17 cellular contexts compared by ENCODE assay signal in the genomic region with DNA sequence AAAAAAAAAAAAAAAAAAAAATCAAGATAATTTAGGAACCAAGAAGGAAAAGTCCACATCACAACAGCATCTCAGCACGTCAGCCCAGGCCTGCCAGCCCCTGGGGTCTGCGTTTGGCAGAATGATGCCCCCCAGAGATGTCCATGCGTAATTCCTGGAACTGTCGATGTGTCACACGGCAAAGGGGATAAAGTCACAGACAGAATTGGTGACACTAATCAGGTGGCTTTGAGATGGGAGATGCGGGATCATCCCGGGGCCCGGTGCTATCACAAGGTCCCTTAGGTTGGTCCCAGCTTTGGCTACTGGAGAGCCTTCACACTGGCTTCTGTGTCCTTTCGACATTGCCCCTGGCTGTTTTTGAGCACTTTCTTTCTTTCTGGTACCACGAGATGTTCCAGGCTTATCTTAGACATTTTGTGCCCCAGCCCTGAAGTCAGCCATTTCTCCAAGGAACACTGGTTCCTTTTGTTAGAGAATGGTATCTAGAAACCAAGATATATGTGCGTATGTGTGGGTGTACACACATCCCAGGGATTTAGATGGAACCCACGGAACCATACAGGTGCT. TPM values are rescaled to one million over a fixed set of nuclear protein-coding genes. Genes with fewer than 3 reads are reported as not detected.
DNase-seq lines count a peak whose midpoint lies in the region; ATAC-seq and TF ChIP-seq lines count a peak whose summit lies in the region.
"Had no signal": no experiment of that assay in that cellular context is flagged by ENCODE, and none has a peak within 500 bp of the region (broad histone marks: within the 10 kb centered on the region; RNA-seq: fewer than 3 reads in every experiment).

No MANE protein-coding gene starts in this region.

- no peak for ATAC-seq in WTC11
- ATAC-seq: CD8-positive, alpha-beta T cell had no signal

- H3K27me3 ChIP-seq in tibial artery, result no peaks in the 10 kb centered on the region
- H3K27me3 ChIP-seq: BLaER1 treated with 17β-estradiol and CSF1 and Interleukin-3, amounts not matched to agents 10 nM and 100 nM had no signal

- POLR2A ChIA-PET in WTC11 (lab: Charles Lee), result no interaction called here

- H3K4me3 Mint-ChIP-seq in WTC11 (no peak overlapping the region), osteocyte (ENCODE audit: unreplicated experiment) (no peak overlapping the region)
- H3K4me3 Mint-ChIP-seq in T-helper 2 cell treated with Interferon-gamma antibody and Interleukin-4, amounts not matched to agents 5 μg/mL and 100 μg/mL, for 36 hours, result no peak overlapping the region
- H3K4me3 Mint-ChIP-seq: CD8-positive, alpha-beta T cell had no signal

- CTCF ChIA-PET in WTC11 (lab: Charles Lee), result no interaction called here

- H3K36me3 ChIP-seq in tibial artery, result peaks cover 11 to 28% (median 12%) of the 10 kb centered on the region in 3 donors
- H3K36me3 ChIP-seq: BLaER1 treated with 17β-estradiol and CSF1 and Interleukin-3, amounts not matched to agents 10 nM and 100 nM had no signal

- H3K4me1 Mint-ChIP-seq in WTC11, result peaks cover 7% of the 10 kb centered on the region
- H3K4me1 Mint-ChIP-seq in osteocyte (ENCODE audit: unreplicated experiment), result peaks cover 44% of the 10 kb centered on the region
- peaks cover 1% of the 10 kb centered on the region for H3K4me1 Mint-ChIP-seq in T-helper 2 cell treated with Interferon-gamma antibody and Interleukin-4, amounts not matched to agents 5 μg/mL and 100 μg/mL, for 36 hours (ENCODE audit: low read depth)

- intact Hi-C loops in tibial artery (cut with DNase I; ENCODE audit: low total_unique reads), result no loop called here

- TF ChIP-seq CTCF in WTC11 (IDR thresholded peaks at IDR 0.05) (no peak), osteocyte (IDR thresholded peaks at IDR 0.05) (no peak), tibial artery (IDR thresholded peaks at IDR 0.05) (no peak)

- no peak overlapping the region for H3K4me3 ChIP-seq in tibial artery
- H3K4me3 ChIP-seq: BLaER1 treated with 17β-estradiol and CSF1 and Interleukin-3, amounts not matched to agents 10 nM and 100 nM had no signal

- H3K9me3 Mint-ChIP-seq in WTC11, result peaks cover 3% of the 10 kb centered on the region; the same call in 1 of the 2 replicates
- no peaks in the 10 kb centered on the region for H3K9me3 Mint-ChIP-seq in osteocyte (ENCODE audit: unreplicated experiment)
- H3K9me3 Mint-ChIP-seq in T-helper 2 cell treated with Interferon-gamma antibody and Interleukin-4, amounts not matched to agents 5 μg/mL and 100 μg/mL, for 36 hours, result no peaks in the 10 kb centered on the region
- H3K9me3 Mint-ChIP-seq: CD8-positive, alpha-beta T cell had no signal

- H3K27ac Mint-ChIP-seq in WTC11 (no peak overlapping the region), osteocyte (ENCODE audit: unreplicated experiment) (peak overlapping the region; percentile 3)
- no peak overlapping the region for H3K27ac Mint-ChIP-seq in T-helper 2 cell treated with Interferon-gamma antibody and Interleukin-4, amounts not matched to agents 5 μg/mL and 100 μg/mL, for 36 hours
- H3K27ac Mint-ChIP-seq: CD8-positive, alpha-beta T cell had no signal

- H3K27me3 Mint-ChIP-seq in WTC11 (ENCODE audit: low read depth) (no peaks in the 10 kb centered on the region), osteocyte (ENCODE audit: unreplicated experiment) (no peaks in the 10 kb centered on the region)
- H3K27me3 Mint-ChIP-seq in T-helper 2 cell treated with Interferon-gamma antibody and Interleukin-4, amounts not matched to agents 5 μg/mL and 100 μg/mL, for 36 hours (ENCODE audit: low read depth), result no peaks in the 10 kb centered on the region

- H3K36me3 Mint-ChIP-seq in WTC11, result no peaks in the 10 kb centered on the region
- H3K36me3 Mint-ChIP-seq in osteocyte (ENCODE audit: unreplicated experiment), result peaks cover 22% of the 10 kb centered on the region
- H3K36me3 Mint-ChIP-seq in T-helper 2 cell treated with Interferon-gamma antibody and Interleukin-4, amounts not matched to agents 5 μg/mL and 100 μg/mL, for 36 hours (ENCODE audit: low read depth), result no peaks in the 10 kb centered on the region
- H3K36me3 Mint-ChIP-seq: CD8-positive, alpha-beta T cell had no signal

- H3K4me1 ChIP-seq in tibial artery, result peaks cover 0 to 48% (median 33%) of the 10 kb centered on the region in 4 donors
- H3K4me1 ChIP-seq: BLaER1 treated with 17β-estradiol and CSF1 and Interleukin-3, amounts not matched to agents 10 nM and 100 nM had no signal

- no peaks in the 10 kb centered on the region for H3K9me3 ChIP-seq in tibial artery
- H3K9me3 ChIP-seq: BLaER1 treated with 17β-estradiol and CSF1 and Interleukin-3, amounts not matched to agents 10 nM and 100 nM had no signal

- DNase-seq in WTC11 (ENCODE audit: low spot score) (peak; percentile 2), epidermal melanocyte (ENCODE audit: insufficient read length, low spot score) (peak; percentile 49), osteocyte (ENCODE audit: extremely low spot score, unreplicated experiment) (no peak), tibial artery (peak in 1 of 2 donors; percentile 11), NCI-H345 treated with DMSO at 0.1 percent for 48 hours (lab: John Stamatoyannopoulos, UW; ENCODE audit: unreplicated experiment) (no peak), NCI-H1417 (lab: John Stamatoyannopoulos, UW) (no peak)
- DNase-seq in T-helper 2 cell treated with Interferon-gamma antibody and Interleukin-4, amounts not matched to agents 5 μg/mL and 100 μg/mL, for 36 hours (ENCODE audit: low spot score), result no peak
- DNase-seq: CD8-positive, alpha-beta T cell; DMS79; MM.1S; NCI-H1092; NCI-H2081; NCI-H2171 treated with DMSO at 0.1 percent for 48 hours; NK-92 treated with Interleukin-12 subunit alpha and Interleukin-12 subunit beta, amount 100 ng/mL, for 24 hours; SHP77 had no signal

- H3K27ac ChIP-seq in tibial artery, result peak overlapping the region; percentile 8 to 22
- H3K27ac ChIP-seq: BLaER1 treated with 17β-estradiol and CSF1 and Interleukin-3, amounts not matched to agents 10 nM and 100 nM had no signal

TF ChIP-seq in WTC11, 78 proteins besides CTCF, POLR2A, EP300 and RAD21 (continues in another document):
- TF ChIP-seq, protein P1, sequence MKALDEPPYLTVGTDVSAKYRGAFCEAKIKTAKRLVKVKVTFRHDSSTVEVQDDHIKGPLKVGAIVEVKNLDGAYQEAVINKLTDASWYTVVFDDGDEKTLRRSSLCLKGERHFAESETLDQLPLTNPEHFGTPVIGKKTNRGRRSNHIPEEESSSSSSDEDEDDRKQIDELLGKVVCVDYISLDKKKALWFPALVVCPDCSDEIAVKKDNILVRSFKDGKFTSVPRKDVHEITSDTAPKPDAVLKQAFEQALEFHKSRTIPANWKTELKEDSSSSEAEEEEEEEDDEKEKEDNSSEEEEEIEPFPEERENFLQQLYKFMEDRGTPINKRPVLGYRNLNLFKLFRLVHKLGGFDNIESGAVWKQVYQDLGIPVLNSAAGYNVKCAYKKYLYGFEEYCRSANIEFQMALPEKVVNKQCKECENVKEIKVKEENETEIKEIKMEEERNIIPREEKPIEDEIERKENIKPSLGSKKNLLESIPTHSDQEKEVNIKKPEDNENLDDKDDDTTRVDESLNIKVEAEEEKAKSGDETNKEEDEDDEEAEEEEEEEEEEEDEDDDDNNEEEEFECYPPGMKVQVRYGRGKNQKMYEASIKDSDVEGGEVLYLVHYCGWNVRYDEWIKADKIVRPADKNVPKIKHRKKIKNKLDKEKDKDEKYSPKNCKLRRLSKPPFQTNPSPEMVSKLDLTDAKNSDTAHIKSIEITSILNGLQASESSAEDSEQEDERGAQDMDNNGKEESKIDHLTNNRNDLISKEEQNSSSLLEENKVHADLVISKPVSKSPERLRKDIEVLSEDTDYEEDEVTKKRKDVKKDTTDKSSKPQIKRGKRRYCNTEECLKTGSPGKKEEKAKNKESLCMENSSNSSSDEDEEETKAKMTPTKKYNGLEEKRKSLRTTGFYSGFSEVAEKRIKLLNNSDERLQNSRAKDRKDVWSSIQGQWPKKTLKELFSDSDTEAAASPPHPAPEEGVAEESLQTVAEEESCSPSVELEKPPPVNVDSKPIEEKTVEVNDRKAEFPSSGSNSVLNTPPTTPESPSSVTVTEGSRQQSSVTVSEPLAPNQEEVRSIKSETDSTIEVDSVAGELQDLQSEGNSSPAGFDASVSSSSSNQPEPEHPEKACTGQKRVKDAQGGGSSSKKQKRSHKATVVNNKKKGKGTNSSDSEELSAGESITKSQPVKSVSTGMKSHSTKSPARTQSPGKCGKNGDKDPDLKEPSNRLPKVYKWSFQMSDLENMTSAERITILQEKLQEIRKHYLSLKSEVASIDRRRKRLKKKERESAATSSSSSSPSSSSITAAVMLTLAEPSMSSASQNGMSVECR (CRISPR knock-in tag; IDR thresholded peaks at IDR 0.05; ENCODE audit: borderline replicate concordance), result no peak
- TF ChIP-seq, protein P2, sequence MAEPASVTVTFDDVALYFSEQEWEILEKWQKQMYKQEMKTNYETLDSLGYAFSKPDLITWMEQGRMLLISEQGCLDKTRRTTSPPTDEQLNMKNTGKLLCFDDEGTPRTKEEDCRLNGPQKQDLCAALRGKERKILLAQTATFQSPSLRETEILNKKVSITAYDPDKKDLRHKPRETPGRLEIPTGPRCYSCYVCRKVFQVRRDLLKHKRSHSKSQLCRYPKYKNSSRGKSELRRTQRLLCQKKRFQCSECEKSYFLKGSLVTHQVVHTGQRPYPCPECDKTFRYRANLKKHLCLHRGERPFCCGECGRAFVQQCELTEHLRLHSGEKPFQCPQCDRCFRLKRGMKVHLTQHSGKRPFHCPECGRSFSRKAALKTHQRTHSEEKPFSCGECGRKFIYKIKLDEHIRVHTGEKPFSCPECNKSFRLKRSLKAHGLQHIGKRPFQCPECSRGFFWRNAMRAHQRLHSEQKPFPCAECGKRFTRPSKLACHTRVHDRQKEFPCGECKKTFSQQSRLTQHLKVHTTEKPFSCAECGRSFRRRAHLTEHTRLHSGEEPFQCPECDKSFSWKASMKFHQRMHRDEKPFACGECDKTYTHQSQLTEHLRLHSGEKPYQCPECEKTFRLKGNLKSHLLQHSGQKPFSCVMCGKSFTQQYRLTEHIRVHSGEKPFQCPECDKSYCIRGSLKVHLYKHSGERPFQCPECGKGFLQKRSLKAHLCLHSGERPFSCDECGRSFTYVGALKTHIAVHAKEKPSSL (CRISPR knock-in tag; conservative IDR thresholded peaks at IDR 0.05), result no peak
- TF ChIP-seq ZNF219 (CRISPR knock-in tag; IDR thresholded peaks at IDR 0.05; ENCODE audit: borderline replicate concordance) (no peak), PRRX2 (CRISPR knock-in tag; IDR thresholded peaks at IDR 0.05) (no peak), CBFB (CRISPR knock-in tag; IDR thresholded peaks at IDR 0.05; ENCODE audit: low read depth) (no peak), ZNF317 (CRISPR knock-in tag; IDR thresholded peaks at IDR 0.05; ENCODE audit: borderline replicate concordance, low read depth) (no peak), NFYB (CRISPR knock-in tag; conservative IDR thresholded peaks at IDR 0.05; ENCODE audit: low read depth) (no peak), NR2C2 (CRISPR knock-in tag; IDR thresholded peaks at IDR 0.05) (no peak)
- TF ChIP-seq, protein P3, sequence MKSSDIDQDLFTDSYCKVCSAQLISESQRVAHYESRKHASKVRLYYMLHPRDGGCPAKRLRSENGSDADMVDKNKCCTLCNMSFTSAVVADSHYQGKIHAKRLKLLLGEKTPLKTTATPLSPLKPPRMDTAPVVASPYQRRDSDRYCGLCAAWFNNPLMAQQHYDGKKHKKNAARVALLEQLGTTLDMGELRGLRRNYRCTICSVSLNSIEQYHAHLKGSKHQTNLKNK (CRISPR knock-in tag; IDR thresholded peaks at IDR 0.05), result no peak

RNA-seq across cellular contexts. Expression of a gene that starts 20.7 kb away (rescaled TPM):
- 0.62 to 1.2 TPM (median 1.0 TPM) in 3 replicates for total RNA-seq in WTC11 (2021)
- total RNA-seq in osteocyte, result 87.9 and 93.4 TPM in 2 replicates
- total RNA-seq: CD8-positive, alpha-beta T cell; OCI-LY7 had no signal

Comparison
In these comparisons a context has a peak if more than half of its experiments do, and no peak if none do; other contexts are left out.
1. DNase-seq: peak in WTC11 (single experiment) and epidermal melanocyte (single experiment); none in osteocyte (single experiment), NCI-H345 treated with DMSO at 0.1 percent for 48 hours (single experiment), T-helper 2 cell treated with Interferon-gamma antibody and Interleukin-4, amounts not matched to agents 5 μg/mL and 100 μg/mL, for 36 hours (single experiment) and NCI-H1417 (0 of 3).
2. RNA of a gene that starts 20.7 kb away (total RNA-seq): 87.9 to 93.4 TPM in osteocyte; 0.62 to 1.2 TPM in WTC11; every median in the first group is over 10 times any median in the second.